1 cellular context compared by ENCODE assay signal in the genomic region with DNA sequence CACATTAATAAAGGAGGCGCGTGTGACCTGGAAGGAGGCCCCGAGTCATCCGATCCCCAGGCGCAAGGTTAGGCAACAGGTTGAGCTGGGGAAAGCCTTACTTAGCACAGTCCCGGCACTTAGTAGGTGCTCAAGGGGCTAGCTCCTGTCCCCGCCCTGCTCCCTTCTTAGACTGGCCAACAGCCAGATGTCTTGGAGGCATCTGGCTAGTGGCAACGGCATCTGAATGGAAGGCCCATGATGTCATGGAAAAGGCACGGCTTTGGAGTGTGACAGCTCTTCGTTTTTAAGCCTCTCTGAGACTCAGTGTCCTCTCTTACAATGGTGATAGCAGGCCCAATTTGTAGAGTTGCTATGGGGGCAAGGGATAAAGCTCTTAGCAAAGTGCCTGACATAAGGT.
TF ChIP-seq lines count a peak whose summit lies in the region.

No MANE protein-coding gene starts in this region.

TF ChIP-seq in K562, 482 proteins besides CTCF, POLR2A, EP300 and RAD21:
- TF ChIP-seq BRD4 (IDR thresholded peaks at IDR 0.05) (no peak), ETS2 (tag; IDR thresholded peaks at IDR 0.05; ENCODE audit: borderline replicate concordance, poor library complexity, severe bottlenecking) (no peak), ZKSCAN1 (IDR thresholded peaks at IDR 0.05; ENCODE audit: low read depth, low read length) (peak; percentile 66; the same call in 1 of the 2 replicates), ESRRA (IDR thresholded peaks at IDR 0.05; ENCODE audit: borderline replicate concordance, low read depth) (no peak), ZNF217 (CRISPR knock-in tag; IDR thresholded peaks at IDR 0.05) (no peak), RBM17 (IDR thresholded peaks at IDR 0.05; ENCODE audit: borderline replicate concordance, low read depth, low read length) (no peak), CCNT2 (IDR thresholded peaks at IDR 0.05; ENCODE audit: borderline replicate concordance, extremely low read depth, insufficient read length, low read depth, low read length) (no peak)
- TF ChIP-seq, protein P1, sequence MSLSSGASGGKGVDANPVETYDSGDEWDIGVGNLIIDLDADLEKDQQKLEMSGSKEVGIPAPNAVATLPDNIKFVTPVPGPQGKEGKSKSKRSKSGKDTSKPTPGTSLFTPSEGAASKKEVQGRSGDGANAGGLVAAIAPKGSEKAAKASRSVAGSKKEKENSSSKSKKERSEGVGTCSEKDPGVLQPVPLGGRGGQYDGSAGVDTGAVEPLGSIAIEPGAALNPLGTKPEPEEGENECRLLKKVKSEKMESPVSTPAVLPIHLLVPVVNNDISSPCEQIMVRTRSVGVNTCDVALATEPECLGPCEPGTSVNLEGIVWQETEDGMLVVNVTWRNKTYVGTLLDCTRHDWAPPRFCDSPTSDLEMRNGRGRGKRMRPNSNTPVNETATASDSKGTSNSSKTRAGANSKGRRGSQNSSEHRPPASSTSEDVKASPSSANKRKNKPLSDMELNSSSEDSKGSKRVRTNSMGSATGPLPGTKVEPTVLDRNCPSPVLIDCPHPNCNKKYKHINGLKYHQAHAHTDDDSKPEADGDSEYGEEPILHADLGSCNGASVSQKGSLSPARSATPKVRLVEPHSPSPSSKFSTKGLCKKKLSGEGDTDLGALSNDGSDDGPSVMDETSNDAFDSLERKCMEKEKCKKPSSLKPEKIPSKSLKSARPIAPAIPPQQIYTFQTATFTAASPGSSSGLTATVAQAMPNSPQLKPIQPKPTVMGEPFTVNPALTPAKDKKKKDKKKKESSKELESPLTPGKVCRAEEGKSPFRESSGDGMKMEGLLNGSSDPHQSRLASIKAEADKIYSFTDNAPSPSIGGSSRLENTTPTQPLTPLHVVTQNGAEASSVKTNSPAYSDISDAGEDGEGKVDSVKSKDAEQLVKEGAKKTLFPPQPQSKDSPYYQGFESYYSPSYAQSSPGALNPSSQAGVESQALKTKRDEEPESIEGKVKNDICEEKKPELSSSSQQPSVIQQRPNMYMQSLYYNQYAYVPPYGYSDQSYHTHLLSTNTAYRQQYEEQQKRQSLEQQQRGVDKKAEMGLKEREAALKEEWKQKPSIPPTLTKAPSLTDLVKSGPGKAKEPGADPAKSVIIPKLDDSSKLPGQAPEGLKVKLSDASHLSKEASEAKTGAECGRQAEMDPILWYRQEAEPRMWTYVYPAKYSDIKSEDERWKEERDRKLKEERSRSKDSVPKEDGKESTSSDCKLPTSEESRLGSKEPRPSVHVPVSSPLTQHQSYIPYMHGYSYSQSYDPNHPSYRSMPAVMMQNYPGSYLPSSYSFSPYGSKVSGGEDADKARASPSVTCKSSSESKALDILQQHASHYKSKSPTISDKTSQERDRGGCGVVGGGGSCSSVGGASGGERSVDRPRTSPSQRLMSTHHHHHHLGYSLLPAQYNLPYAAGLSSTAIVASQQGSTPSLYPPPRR (CRISPR knock-in tag; IDR thresholded peaks at IDR 0.05; ENCODE audit: borderline replicate concordance) = no peak
